ENCODE assay signal across 1 cellular context in the genomic region with DNA sequence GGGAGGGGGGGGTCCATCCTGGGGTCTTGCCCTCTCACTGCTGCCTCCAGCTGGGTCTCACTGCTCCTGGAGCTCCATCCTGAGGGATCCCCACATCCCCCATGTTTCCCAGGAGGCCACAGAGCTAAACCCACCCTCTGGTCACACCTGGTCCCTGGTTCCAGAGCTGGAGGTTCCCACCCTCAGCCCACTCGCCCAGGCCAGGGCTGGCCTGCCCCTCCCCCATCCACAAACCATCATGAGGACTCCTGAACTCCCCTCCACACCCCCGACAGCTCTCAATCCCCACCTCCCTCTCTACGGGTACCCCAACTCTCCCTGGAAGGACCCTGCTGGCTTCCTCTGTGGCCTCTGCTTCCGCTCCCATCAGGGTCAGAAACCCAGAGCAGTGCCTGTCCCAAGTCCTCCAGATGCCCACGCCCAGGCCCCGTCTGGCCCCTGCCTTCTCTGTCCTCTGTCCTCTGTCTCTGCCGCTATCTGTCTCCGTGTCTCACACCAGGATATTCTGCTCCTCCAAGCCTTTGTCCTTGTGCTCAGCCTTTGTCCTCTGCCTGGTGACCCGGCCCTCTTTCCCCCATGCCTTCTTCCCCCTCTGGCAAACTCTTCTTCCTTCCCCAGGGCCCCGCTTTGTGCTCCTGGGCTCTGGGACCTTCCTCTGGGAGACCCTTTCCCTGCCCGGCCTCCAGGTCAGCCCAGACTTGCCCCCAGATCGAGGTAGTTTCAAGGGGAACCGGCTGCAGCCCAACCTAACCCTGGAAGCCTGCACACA.
TF ChIP-seq lines count a peak whose summit lies in the region.

No MANE protein-coding gene starts in this region.

TF ChIP-seq in H1, 55 proteins besides CTCF, POLR2A, EP300 and RAD21:
- TF ChIP-seq CEBPB (IDR thresholded peaks at IDR 0.05; ENCODE audit: low read depth, low read length) (no peak), KDM4A (IDR thresholded peaks at IDR 0.05; ENCODE audit: low read depth, low read length, severe bottlenecking) (no peak), POU5F1 (IDR thresholded peaks at IDR 0.05; ENCODE audit: low read depth, low read length) (no peak), CTBP2 (IDR thresholded peaks at IDR 0.05; ENCODE audit: borderline replicate concordance, insufficient read depth, insufficient read length, low read length) (no peak), BCL11A (IDR thresholded peaks at IDR 0.05; ENCODE audit: low read depth in 2 of 2, low read length in 2 of 2) (no peak), JUND (IDR thresholded peaks at IDR 0.05; ENCODE audit: low read length) (no peak), ZNF274 (IDR thresholded peaks at IDR 0.05; ENCODE audit: borderline replicate concordance, extremely low read depth, low read length) (no peak), POLR2AphosphoS5 (IDR thresholded peaks at IDR 0.05; ENCODE audit: low read depth, low read length) (no peak), RBBP5 (IDR thresholded peaks at IDR 0.05; ENCODE audit: borderline replicate concordance, low read depth, low read length) (no peak), KDM1A (IDR thresholded peaks at IDR 0.05; ENCODE audit: borderline replicate concordance, low read length) (no peak), TCF12 (IDR thresholded peaks at IDR 0.05; ENCODE audit: low read depth, low read length) (no peak), CHD1 (IDR thresholded peaks at IDR 0.05; ENCODE audit: low read depth, low read length) (no peak)
